19 cellular contexts compared by ENCODE assay signal in genomic region chr16:19110537-19111391, GRCh38. TPM values are rescaled to one million over a fixed set of nuclear protein-coding genes. Genes with fewer than 3 reads are reported as not detected.
DNase-seq lines count a peak whose midpoint lies in the region; ATAC-seq and TF ChIP-seq lines count a peak whose summit lies in the region.
"Had no signal": no experiment of that assay in that cellular context is flagged by ENCODE, and none has a peak within 500 bp of the region (broad histone marks: within the 10 kb centered on the region; RNA-seq: fewer than 3 reads in every experiment).

No MANE protein-coding gene starts in this region.

- peaks cover 17 to 46% (median 30%) of the 10 kb centered on the region in 4 donors for H3K4me1 ChIP-seq in liver (ENCODE audit: control insufficient read depth in 4 of 4, insufficient read depth in 4 of 4, low read length in 3 of 4)

- TF ChIP-seq CTCF in LNCaP clone FGC (IDR thresholded peaks at IDR 0.05; ENCODE audit: control insufficient read depth, extremely low read depth, insufficient read depth) (no peak), WTC11 (IDR thresholded peaks at IDR 0.05) (no peak), liver (IDR thresholded peaks at IDR 0.05; ENCODE audit: low read depth, low read length, missing input control) (no peak), type B pancreatic cell (conservative IDR thresholded peaks at IDR 0.05) (no peak)

- H3K27ac Mint-ChIP-seq in WTC11, result no peak overlapping the region
- no peak overlapping the region for H3K27ac Mint-ChIP-seq in type B pancreatic cell
- H3K27ac Mint-ChIP-seq: CD4-positive, CD25-positive, alpha-beta regulatory T cell; H9 had no signal

- TF ChIP-seq RAD21 in liver (IDR thresholded peaks at IDR 0.05), result peak in 1 of 2 donors; percentile 5

- H3K27me3 Mint-ChIP-seq in WTC11 (ENCODE audit: low read depth) (peaks cover 35% of the 10 kb centered on the region), type B pancreatic cell (peaks cover 3% of the 10 kb centered on the region)

- WGBS in liver, result 52% methylated on average over 5 of the region's 5 CpGs

- H3K36me3 Mint-ChIP-seq in WTC11 (no peaks in the 10 kb centered on the region), type B pancreatic cell (no peaks in the 10 kb centered on the region)
- H3K36me3 Mint-ChIP-seq: CD4-positive, CD25-positive, alpha-beta regulatory T cell had no signal

- no peak overlapping the region for H3K9ac ChIP-seq in liver (ENCODE audit: low read depth in 1 of 2, low read length in 2 of 2)
- H3K9ac ChIP-seq: GM23248 had no signal

- CTCF ChIA-PET in WTC11 (lab: Charles Lee), result no interaction called here

- H3K9me3 Mint-ChIP-seq in WTC11 (no peaks in the 10 kb centered on the region), type B pancreatic cell (no peaks in the 10 kb centered on the region)
- H3K9me3 Mint-ChIP-seq: CD4-positive, CD25-positive, alpha-beta regulatory T cell; H9 had no signal

- ATAC-seq in WTC11 (no peak), GM18870 (IDR thresholded peaks at IDR 0.05; ENCODE audit: unreplicated experiment) (no peak), HG02852 (IDR thresholded peaks at IDR 0.05; ENCODE audit: unreplicated experiment) (no peak)
- ATAC-seq: SK-N-SH treated with all-trans-retinoic acid at 6 μM for 48 hours had no signal

- H3K4me1 Mint-ChIP-seq in WTC11, result peaks cover 11% of the 10 kb centered on the region
- H3K4me1 Mint-ChIP-seq in type B pancreatic cell (ENCODE audit: unreplicated experiment), result peaks cover 14% of the 10 kb centered on the region
- H3K4me1 Mint-ChIP-seq: CD4-positive, CD25-positive, alpha-beta regulatory T cell had no signal

- H3K27me3 ChIP-seq in liver (ENCODE audit: control insufficient read depth in 4 of 4, insufficient read depth in 4 of 4, low read length in 3 of 4), result no peaks in the 10 kb centered on the region
- H3K27me3 ChIP-seq: Peyer's patch had no signal

- DNase-seq in LNCaP clone FGC (ENCODE audit: low read depth) (peak; percentile 46), WTC11 (ENCODE audit: low spot score) (no peak), type B pancreatic cell (ENCODE audit: extremely low spot score, unreplicated experiment) (no peak), NCI-H2029 treated with DMSO at 0.1 percent for 48 hours (lab: John Stamatoyannopoulos, UW) (no peak)
- DNase-seq: CD4-positive, CD25-positive, alpha-beta regulatory T cell; COR-L47; GM23248; H9; NCI-H1417; NCI-H187; NCI-H510A; Peyer's patch had no signal

- peak overlapping the region; percentile 14 to 50 for H3K27ac ChIP-seq in liver (ENCODE audit: low read depth in 1 of 2, low read length in 2 of 2)
- H3K27ac ChIP-seq: GM23248, Peyer's patch had no signal

- POLR2A ChIA-PET in WTC11 (lab: Charles Lee), result no interaction called here

- H3K36me3 ChIP-seq in liver (ENCODE audit: control insufficient read depth in 4 of 4, insufficient read depth in 3 of 4, low read depth in 1 of 4, low read length in 3 of 4), result peaks cover 0 to 1% (median 0%) of the 10 kb centered on the region in 4 donors

- no peaks in the 10 kb centered on the region for H3K9me3 ChIP-seq in liver (ENCODE audit: control insufficient read depth in 4 of 4, low read length in 3 of 4)
- H3K9me3 ChIP-seq: Peyer's patch had no signal

- H3K4me3 ChIP-seq in LNCaP clone FGC (ENCODE audit: low read depth, low read length) (no peak overlapping the region), liver (ENCODE audit: low read depth in 1 of 3, low read length in 3 of 3) (no peak overlapping the region)
- H3K4me3 ChIP-seq: GM23248, Peyer's patch had no signal

- H3K4me3 Mint-ChIP-seq in WTC11 (no peak overlapping the region), type B pancreatic cell (peak overlapping the region; percentile 36)
- H3K4me3 Mint-ChIP-seq: CD4-positive, CD25-positive, alpha-beta regulatory T cell; H9 had no signal

TF ChIP-seq in WTC11, 78 proteins besides CTCF, POLR2A, EP300 and RAD21:
- TF ChIP-seq ZNF121 (CRISPR knock-in tag; IDR thresholded peaks at IDR 0.05), result peak; percentile 74; the same call in 1 of the 2 replicates
- no peak for TF ChIP-seq MAX (CRISPR knock-in tag; IDR thresholded peaks at IDR 0.05)
- TF ChIP-seq ZNF416 (CRISPR knock-in tag; IDR thresholded peaks at IDR 0.05), result no peak

TF ChIP-seq in liver, 16 proteins besides CTCF, POLR2A, EP300 and RAD21:
- TF ChIP-seq HNF4G (IDR thresholded peaks at IDR 0.05) (no peak), YY1 (IDR thresholded peaks at IDR 0.05) (peak; percentile 88), FOXA1 (IDR thresholded peaks at IDR 0.05) (peak; percentile 17), REST (IDR thresholded peaks at IDR 0.05) (peak; percentile 49), NR2F2 (IDR thresholded peaks at IDR 0.05) (no peak), JUND (IDR thresholded peaks at IDR 0.05) (peak in 1 of 2 donors; percentile 19), ZBTB33 (IDR thresholded peaks at IDR 0.05) (peak; percentile 49), SP1 (IDR thresholded peaks at IDR 0.05) (peak; percentile 50), RXRA (IDR thresholded peaks at IDR 0.05) (peak in 1 of 2 donors; percentile 82), TAF1 (conservative IDR thresholded peaks at IDR 0.05) (no peak), HNF4A (conservative IDR thresholded peaks at IDR 0.05) (peak; percentile 42 to 68), GABPA (IDR thresholded peaks at IDR 0.05 in 1 of 2, conservative IDR thresholded peaks at IDR 0.05 in 1 of 2) (no peak), ATF3 (IDR thresholded peaks at IDR 0.05) (no peak), FOXA2 (IDR thresholded peaks at IDR 0.05) (peak; percentile 63), EGR1 (IDR thresholded peaks at IDR 0.05; ENCODE audit: low read depth in 2 of 2) (peak in 1 of 2 donors; percentile 43), MAX (IDR thresholded peaks at IDR 0.05) (peak; percentile 89)

RNA-seq across cellular contexts. Expression of gene ITPRIPL2, which starts 3.0 kb away (rescaled TPM):
- total RNA-seq in WTC11 (2021) (5.3 to 7.1 TPM (median 6.6 TPM) in 3 replicates), liver (10 to 100 TPM in 1 of 2 donors, 1 to 10 TPM in 1; 5.6 to 14.3 TPM), type B pancreatic cell (ENCODE audit: low replicate concordance) (29.5 and 39.2 TPM in 2 replicates)
- polyA plus RNA-seq in liver, result 1 to 10 TPM; 2.2 to 5.4 TPM

RNA-seq across cellular contexts. Expression of gene COQ7, which starts 43.4 kb away (rescaled TPM):
- 20.7 to 27.4 TPM (median 22.4 TPM) in 3 replicates for total RNA-seq in WTC11 (2021)
- total RNA-seq in liver, result 10 to 100 TPM in 1 of 2 donors, 1 to 10 TPM in 1; 8.1 to 10.8 TPM
- polyA plus RNA-seq in liver, result 1 to 10 TPM; 5.3 to 6.4 TPM
- 18.2 and 21.7 TPM in 2 replicates for total RNA-seq in type B pancreatic cell (ENCODE audit: low replicate concordance)

RNA-seq across cellular contexts. Expression of gene SYT17, which starts 57.3 kb away (rescaled TPM):
- total RNA-seq in WTC11 (2021), result 5.5 to 6.8 TPM (median 6.3 TPM) in 3 replicates
- 1 to 10 TPM; 2.5 to 4.9 TPM for total RNA-seq in liver
- polyA plus RNA-seq in liver, result 1 to 10 TPM; 6.1 to 7.7 TPM
- total RNA-seq in type B pancreatic cell (ENCODE audit: low replicate concordance), result 10.7 and 24.8 TPM in 2 replicates
- total RNA-seq: CD4-positive, CD25-positive, alpha-beta regulatory T cell; G401; GM23248; MCF 10A had no signal
- polyA plus RNA-seq: BJ, GM23248 had no signal
